1 cellular context compared by ENCODE assay signal in genomic region chr1:7886346-7886745, GRCh38.
TF ChIP-seq lines count a peak whose summit lies in the region.

No MANE protein-coding gene starts in this region.

TF ChIP-seq in SK-N-SH, 30 proteins besides CTCF, POLR2A, EP300 and RAD21 (continued from another document):
- TF ChIP-seq ELF1 (IDR thresholded peaks at IDR 0.05) (no peak), GABPA (IDR thresholded peaks at IDR 0.05; ENCODE audit: low read depth) (no peak), USF2 (IDR thresholded peaks at IDR 0.05; ENCODE audit: borderline replicate concordance, low read depth, low read length) (no peak), TEAD4 (IDR thresholded peaks at IDR 0.05; ENCODE audit: borderline replicate concordance, insufficient read depth) (no peak), FOSL2 (IDR thresholded peaks at IDR 0.05; ENCODE audit: borderline replicate concordance, low read depth) (no peak), CHD2 (IDR thresholded peaks at IDR 0.05; ENCODE audit: low read length, partially characterized antibody) (no peak), REST (IDR thresholded peaks at IDR 0.05; ENCODE audit: low read depth, low read length) (no peak)
